25 cellular contexts compared by ENCODE assay signal in the genomic region with DNA sequence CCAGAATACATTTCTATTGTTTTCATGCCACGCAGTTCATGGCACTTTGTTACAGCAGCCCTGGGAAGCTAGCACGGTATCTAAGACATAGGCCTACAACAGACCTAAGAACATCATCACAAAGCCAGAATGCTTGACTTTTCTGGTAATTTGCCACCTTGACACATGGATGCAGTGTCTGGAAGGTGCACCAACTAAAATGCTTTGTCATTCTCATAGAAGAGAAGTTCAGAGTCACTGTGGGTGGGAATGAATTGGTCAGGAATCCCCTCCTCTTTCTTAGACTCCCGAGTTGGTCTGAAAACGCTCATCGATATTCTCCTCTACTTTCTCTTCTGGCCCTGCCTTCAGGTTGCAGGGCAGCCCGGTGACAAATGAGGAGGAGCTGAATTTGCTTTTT.
DNase-seq lines count a peak whose midpoint lies in the region; ATAC-seq, FAIRE-seq and TF ChIP-seq lines count a peak whose summit lies in the region.
"Had no signal": no experiment of that assay in that cellular context is flagged by ENCODE, and none has a peak within 500 bp of the region (broad histone marks: within the 10 kb centered on the region; RNA-seq: fewer than 3 reads in every experiment).

No MANE protein-coding gene starts in this region.

- no peak for ATAC-seq in K562
- ATAC-seq in lung (ENCODE audit: insufficient read depth, low FRiP score): no peak
- ATAC-seq in upper lobe of right lung: no peak
- ATAC-seq: A549; CD8-positive, alpha-beta T cell; GM12878 had no signal

- no peaks in the 10 kb centered on the region for H3K27me3 Mint-ChIP-seq in nephron (ENCODE audit: low read depth)
- H3K27me3 Mint-ChIP-seq in progenitor cell of endocrine pancreas: no peaks in the 10 kb centered on the region
- H3K27me3 Mint-ChIP-seq in activated CD4-positive, alpha-beta T cell treated with anti-CD3 and anti-CD28 coated beads, Interleukin-2, amount 10 ng/mL, durations not matched to agents 7 days and 5 days: peaks cover 13% of the 10 kb centered on the region

- TF ChIP-seq CTCF in K562 (IDR thresholded peaks at IDR 0.05 in 2 of 3, conservative IDR thresholded peaks at IDR 0.05 in 1 of 3; ENCODE audit: insufficient read depth in 2 of 3, low read depth in 1 of 3, low read length in 3 of 3) (no peak), lung (IDR thresholded peaks at IDR 0.05; ENCODE audit: control extremely low read depth, extremely low read depth) (no peak), nephron (IDR thresholded peaks at IDR 0.05; ENCODE audit: unreplicated experiment in 3 of 3) (no peak), progenitor cell of endocrine pancreas (IDR thresholded peaks at IDR 0.05; ENCODE audit: unreplicated experiment) (no peak), upper lobe of right lung (IDR thresholded peaks at IDR 0.05) (no peak), sigmoid colon (IDR thresholded peaks at IDR 0.05) (no peak), GM10248 (IDR thresholded peaks at IDR 0.05; ENCODE audit: control extremely low read depth, extremely low read depth, low read depth, missing control alignments) (no peak)

- no peak for TF ChIP-seq RAD21 in K562 (CRISPR knock-in tag; conservative IDR thresholded peaks at IDR 0.05 in 1 of 2, IDR thresholded peaks at IDR 0.05 in 1 of 2)

- H3K36me3 ChIP-seq in K562 (ENCODE audit: control insufficient read depth, insufficient read depth, low read length) (no peaks in the 10 kb centered on the region), lung (ENCODE audit: control insufficient read depth in 2 of 2, insufficient read depth in 2 of 2, low read length in 2 of 2) (no peaks in the 10 kb centered on the region), upper lobe of right lung (no peaks in the 10 kb centered on the region), sigmoid colon (no peaks in the 10 kb centered on the region)

- CTCF ChIA-PET in K562 (lab: Yijun Ruan, JAX; ENCODE audit: low intra/inter-chr PET ratio): no interaction called here
- CTCF ChIA-PET in activated CD4-positive, alpha-beta T cell treated with anti-CD3 and anti-CD28 coated beads, Interleukin-2, amount 10 ng/mL, durations not matched to agents 7 days and 5 days (lab: Charles Lee): no interaction called here
- CTCF ChIA-PET in GM10248 (lab: Yijun Ruan, JAX): interaction anchor here (0.8 kb wide), 2 partner anchors 14 to 99 kb away, joined by 3 to 4 read pairs; no protein-coding TSS in a partner anchor

- no peak for TF ChIP-seq POLR2A in K562 (conservative IDR thresholded peaks at IDR 0.05)
- no peak for TF ChIP-seq POLR2A in sigmoid colon (IDR thresholded peaks at IDR 0.05)

- peaks cover 57% of the 10 kb centered on the region for H3K4me1 Mint-ChIP-seq in nephron
- peaks cover 26% of the 10 kb centered on the region for H3K4me1 Mint-ChIP-seq in progenitor cell of endocrine pancreas (ENCODE audit: low read depth)
- H3K4me1 Mint-ChIP-seq in activated CD4-positive, alpha-beta T cell treated with anti-CD3 and anti-CD28 coated beads, Interleukin-2, amount 10 ng/mL, durations not matched to agents 7 days and 5 days: no peaks in the 10 kb centered on the region
- H3K4me1 Mint-ChIP-seq: B cell had no signal

- TF ChIP-seq EP300 in K562 (IDR thresholded peaks at IDR 0.05; ENCODE audit: low read length) (no peak), sigmoid colon (IDR thresholded peaks at IDR 0.05) (no peak)

- H3K9ac ChIP-seq in K562 (ENCODE audit: insufficient read depth in 1 of 2, low read depth in 2 of 2, low read length in 2 of 2): no peak overlapping the region
- H3K9ac ChIP-seq: BLaER1 treated with 17β-estradiol and CSF1 and Interleukin-3, amounts not matched to agents 10 nM and 100 nM had no signal

- H3K4me3 ChIP-seq in K562: no peak overlapping the region
- H3K4me3 ChIP-seq in lung: no peak overlapping the region
- no peak overlapping the region for H3K4me3 ChIP-seq in upper lobe of right lung
- H3K4me3 ChIP-seq in sigmoid colon: no peak overlapping the region
- H3K4me3 ChIP-seq: A549; BLaER1 treated with 17β-estradiol and CSF1 and Interleukin-3, amounts not matched to agents 10 nM and 100 nM; GM12878 had no signal

- no TSS peak for BruUV-seq in K562 (replicated peaks; lab: Mats Ljungman, UMichigan)

- POLR2A ChIA-PET in K562 (lab: Yijun Ruan, JAX) (interaction anchor here (1.2 kb wide), 1 partner anchor 19 kb away, joined by 3 read pairs; no protein-coding TSS in a partner anchor), GM10248 (lab: Yijun Ruan, JAX) (no interaction called here)
- POLR2A ChIA-PET in activated CD4-positive, alpha-beta T cell treated with anti-CD3 and anti-CD28 coated beads, Interleukin-2, amount 10 ng/mL, durations not matched to agents 7 days and 5 days (lab: Charles Lee): no interaction called here

- H3K4me1 ChIP-seq in K562 (replicated peaks in 1 of 2; ENCODE audit: control insufficient read depth in 2 of 2, insufficient read depth in 2 of 2, low read length in 2 of 2) (peaks cover 0 to 6% of the 10 kb centered on the region in 2 experiments; a peak in 2 of 5 replicates), lung (ENCODE audit: control insufficient read depth in 2 of 2, insufficient read depth in 2 of 2, low read length in 2 of 2) (peaks cover 2 to 4% of the 10 kb centered on the region in 2 donors), upper lobe of right lung (peaks cover 5% of the 10 kb centered on the region), sigmoid colon (peaks cover 0 to 25% (median 19%) of the 10 kb centered on the region in 4 donors)
- H3K4me1 ChIP-seq: Caco-2 had no signal

- no peaks in the 10 kb centered on the region; the same call in 1 of the 2 replicates for H4K20me1 ChIP-seq in K562 (replicated peaks; ENCODE audit: control insufficient read depth, insufficient read depth, low read length)

- H3K9me3 ChIP-seq in K562 (replicated peaks; ENCODE audit: control insufficient read depth, insufficient read depth, low read depth, low read length) (no peaks in the 10 kb centered on the region), lung (ENCODE audit: control insufficient read depth in 2 of 2, insufficient read depth in 1 of 2, low read length in 1 of 2) (no peaks in the 10 kb centered on the region), upper lobe of right lung (no peaks in the 10 kb centered on the region), sigmoid colon (no peaks in the 10 kb centered on the region)
- H3K9me3 ChIP-seq: A549, Caco-2 had no signal

- H3K27me3 ChIP-seq in K562 (ENCODE audit: control insufficient read depth in 2 of 2, insufficient read depth in 2 of 2, low read length in 2 of 2) (peaks cover 0 to 3% of the 10 kb centered on the region in 2 experiments; a peak in 1 of 5 replicates), lung (ENCODE audit: control insufficient read depth, insufficient read depth) (no peaks in the 10 kb centered on the region), upper lobe of right lung (no peaks in the 10 kb centered on the region), sigmoid colon (no peaks in the 10 kb centered on the region)
- H3K27me3 ChIP-seq: BLaER1 treated with 17β-estradiol and CSF1 and Interleukin-3, amounts not matched to agents 10 nM and 100 nM had no signal

- peaks cover 20% of the 10 kb centered on the region for H3K9me3 Mint-ChIP-seq in nephron
- peaks cover 18% of the 10 kb centered on the region for H3K9me3 Mint-ChIP-seq in progenitor cell of endocrine pancreas (ENCODE audit: low read depth)
- H3K9me3 Mint-ChIP-seq in activated CD4-positive, alpha-beta T cell treated with anti-CD3 and anti-CD28 coated beads, Interleukin-2, amount 10 ng/mL, durations not matched to agents 7 days and 5 days: no peaks in the 10 kb centered on the region
- H3K9me3 Mint-ChIP-seq: CD4-positive, alpha-beta T cell had no signal

- no peak for FAIRE-seq in K562 (lab: Jason Lieb, UNC)
- FAIRE-seq: A549, D721Med, G401.6, GM12878, GM12892, GM18507 had no signal

- no peak overlapping the region for H3K4me3 Mint-ChIP-seq in nephron
- no peak overlapping the region for H3K4me3 Mint-ChIP-seq in progenitor cell of endocrine pancreas (ENCODE audit: low read depth)
- H3K4me3 Mint-ChIP-seq in activated CD4-positive, alpha-beta T cell treated with anti-CD3 and anti-CD28 coated beads, Interleukin-2, amount 10 ng/mL, durations not matched to agents 7 days and 5 days: no peak overlapping the region
- H3K4me3 Mint-ChIP-seq: B cell; CD4-positive, alpha-beta T cell; CD8-positive, alpha-beta T cell had no signal

- H3K4me2 ChIP-seq in K562 (ENCODE audit: insufficient read depth, low read length): no peak overlapping the region
- H3K4me2 ChIP-seq: A549; BLaER1 treated with 17β-estradiol and CSF1 and Interleukin-3, amounts not matched to agents 10 nM and 100 nM had no signal

- 25% methylated on average over 6 of the region's 6 CpGs for WGBS in K562 (ENCODE audit: insufficient coverage, low coverage, missing lambda C conversion rate)
- 94 to 95% methylated on average over 6 of the region's 6 CpGs for whole genome bisulfite sequencing in lung, 2 donors
- WGBS in sigmoid colon, 2 donors: 92 to 93% methylated on average over 6 of the region's 6 CpGs

- peaks cover 36% of the 10 kb centered on the region for H3K36me3 Mint-ChIP-seq in nephron (ENCODE audit: low read depth)
- H3K36me3 Mint-ChIP-seq in progenitor cell of endocrine pancreas (ENCODE audit: insufficient read depth): peaks cover 14% of the 10 kb centered on the region
- no peaks in the 10 kb centered on the region for H3K36me3 Mint-ChIP-seq in activated CD4-positive, alpha-beta T cell treated with anti-CD3 and anti-CD28 coated beads, Interleukin-2, amount 10 ng/mL, durations not matched to agents 7 days and 5 days (ENCODE audit: low read depth)
- H3K36me3 Mint-ChIP-seq: CD8-positive, alpha-beta T cell had no signal

- no peak overlapping the region for H3K27ac ChIP-seq in K562 (ENCODE audit: extremely low read depth, low read depth, low read length)
- H3K27ac ChIP-seq in lung (ENCODE audit: low read depth in 1 of 2, low read length in 1 of 2): no peak overlapping the region
- no peak overlapping the region for H3K27ac ChIP-seq in upper lobe of right lung
- H3K27ac ChIP-seq in sigmoid colon: no peak overlapping the region
- H3K27ac ChIP-seq: 22Rv1; A549; BLaER1 treated with 17β-estradiol and CSF1 and Interleukin-3, amounts not matched to agents 10 nM and 100 nM; C4-2B had no signal

- H3K27ac Mint-ChIP-seq in nephron (peak overlapping the region in 2 of 3 experiments; percentile 29 to 90), progenitor cell of endocrine pancreas (peak overlapping the region; percentile 63)
- no peak overlapping the region for H3K27ac Mint-ChIP-seq in activated CD4-positive, alpha-beta T cell treated with anti-CD3 and anti-CD28 coated beads, Interleukin-2, amount 10 ng/mL, durations not matched to agents 7 days and 5 days
- H3K27ac Mint-ChIP-seq: B cell; CD4-positive, alpha-beta T cell; CD8-positive, alpha-beta T cell had no signal

- no peaks in the 10 kb centered on the region for H3K79me2 ChIP-seq in K562 (ENCODE audit: control insufficient read depth, insufficient read depth, low read length)

- H2AFZ ChIP-seq in K562 (ENCODE audit: low read depth, low read length): no peak overlapping the region

- DNase-seq in K562 (ENCODE audit: extremely low read depth in 1 of 4, low spot score in 3 of 4): no peak
- DNase-seq in lung (ENCODE audit: low spot score): peak; percentile 17
- DNase-seq in progenitor cell of endocrine pancreas (ENCODE audit: low spot score, unreplicated experiment): no peak
- no peak for DNase-seq in activated CD4-positive, alpha-beta T cell treated with anti-CD3 and anti-CD28 coated beads, Interleukin-2, amount 10 ng/mL, durations not matched to agents 7 days and 5 days
- no peak for DNase-seq in upper lobe of right lung
- no peak for DNase-seq in sigmoid colon
- no peak for DNase-seq in GM10248 (ENCODE audit: extremely low spot score)
- DNase-seq: AML-193; Caco-2; Calu3; CD4-positive, alpha-beta T cell; CD8-positive, alpha-beta T cell; DMS79 treated with DMSO at 0.1 percent for 48 hours; GF-D8 had no signal

- in situ Hi-C loops in K562 (cut with MboI): no loop called here

- intact Hi-C loops in K562 (cut with micrococcal nuclease) (loop anchor here (5.0 kb wide), 1 partner anchor 90 kb away; no protein-coding TSS in a partner anchor), upper lobe of right lung (cut with DNase I) (no loop called here), sigmoid colon (cut with DNase I) (no loop called here)

- H3K9me1 ChIP-seq in K562 (ENCODE audit: control insufficient read depth, insufficient read depth, low read length): no peaks in the 10 kb centered on the region
